In the genomic region with DNA sequence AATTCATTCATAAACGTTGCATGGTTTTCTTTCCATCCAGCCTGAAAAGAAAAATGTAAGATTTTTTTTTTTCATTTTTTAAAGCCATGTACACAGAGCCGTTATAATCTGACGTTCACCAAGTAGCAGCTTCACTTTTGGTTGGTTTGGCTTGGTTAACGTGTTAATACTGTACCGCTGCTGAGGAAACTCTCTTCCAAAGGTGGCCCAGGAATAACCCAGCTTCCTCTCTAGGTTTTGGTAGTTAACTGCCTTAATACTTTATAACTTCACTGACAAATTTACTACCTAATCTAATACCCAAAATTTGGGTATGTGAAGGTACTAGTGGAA, we compare ENCODE assay signal across 8 cellular contexts. TPM values are rescaled to one million over a fixed set of nuclear protein-coding genes. Genes with fewer than 3 reads are reported as not detected.
DNase-seq lines count a peak whose midpoint lies in the region; ATAC-seq, FAIRE-seq and TF ChIP-seq lines count a peak whose summit lies in the region.

No MANE protein-coding gene starts in this region.

- peaks cover 4% of the 10 kb centered on the region for H3K9me3 Mint-ChIP-seq in activated naive CD4-positive, alpha-beta T cell treated with anti-CD3 and anti-CD28 coated beads for 36 hours

- CTCF ChIA-PET in activated naive CD4-positive, alpha-beta T cell treated with anti-CD3 and anti-CD28 coated beads for 36 hours (lab: Charles Lee): interaction anchor here (0.7 to 2.6 kb wide), 4 partner anchors 10 to 350 kb away, joined by 3 to 14 read pairs (median 6); no protein-coding TSS in a partner anchor
- CTCF ChIA-PET in K562 (lab: Yijun Ruan, JAX; ENCODE audit: low intra/inter-chr PET ratio): no interaction called here

- BruUV-seq in K562 (replicated peaks; lab: Mats Ljungman, UMichigan): TSS peak; percentile 58

- H3K9me1 ChIP-seq in K562 (ENCODE audit: control insufficient read depth, insufficient read depth, low read length): no peaks in the 10 kb centered on the region

- peak overlapping the region; percentile 90 to 99 for H3K9ac ChIP-seq in K562 (ENCODE audit: insufficient read depth in 1 of 2, low read depth in 2 of 2, low read length in 2 of 2)

- TF ChIP-seq EP300 in K562 (IDR thresholded peaks at IDR 0.05; ENCODE audit: low read length) (no peak), tibial nerve (IDR thresholded peaks at IDR 0.05) (no peak)

- TF ChIP-seq RAD21 in K562 (CRISPR knock-in tag; conservative IDR thresholded peaks at IDR 0.05 in 1 of 2, IDR thresholded peaks at IDR 0.05 in 1 of 2): no peak

- peaks cover 38% of the 10 kb centered on the region for H3K36me3 Mint-ChIP-seq in activated naive CD4-positive, alpha-beta T cell treated with anti-CD3 and anti-CD28 coated beads for 36 hours (ENCODE audit: low read depth)

- TF ChIP-seq POLR2A in K562 (conservative IDR thresholded peaks at IDR 0.05): no peak
- TF ChIP-seq POLR2A in tibial nerve (IDR thresholded peaks at IDR 0.05): no peak

- peak overlapping the region; percentile 88 for H3K4me3 ChIP-seq in K562
- H3K4me3 ChIP-seq in lower lobe of right lung: peak overlapping the region; percentile 94
- peak overlapping the region; percentile 77 to 97 (median 92) for H3K4me3 ChIP-seq in tibial nerve

- H3K79me2 ChIP-seq in K562 (ENCODE audit: control insufficient read depth, insufficient read depth, low read length): peaks cover 38% of the 10 kb centered on the region

- POLR2A ChIA-PET in K562 (lab: Yijun Ruan, JAX): interaction anchor here (0.8 to 1.7 kb wide), 7 partner anchors 10 to 350 kb away, joined by 3 to 8 read pairs (median 3); no protein-coding TSS in a partner anchor

- peak overlapping the region; percentile 96 for H3K27ac ChIP-seq in K562 (ENCODE audit: extremely low read depth, low read depth, low read length)
- H3K27ac ChIP-seq in lower lobe of right lung: peak overlapping the region; percentile 98
- peak overlapping the region; percentile 99 to 100 (median 99) for H3K27ac ChIP-seq in tibial nerve

- no peaks in the 10 kb centered on the region for H3K27me3 ChIP-seq in K562 (ENCODE audit: control insufficient read depth in 2 of 2, insufficient read depth in 2 of 2, low read length in 2 of 2)
- H3K27me3 ChIP-seq in lower lobe of right lung (ENCODE audit: low read depth): no peaks in the 10 kb centered on the region
- H3K27me3 ChIP-seq in tibial nerve: no peaks in the 10 kb centered on the region

- WGBS in K562 (ENCODE audit: insufficient coverage, low coverage, missing lambda C conversion rate): 0% methylated on average over 5 of the region's 5 CpGs
- WGBS in tibial nerve, 2 donors: 1 to 2% methylated on average over 5 of the region's 5 CpGs

- peak overlapping the region; percentile 83 for H2AFZ ChIP-seq in K562 (ENCODE audit: low read depth, low read length)

- intact Hi-C loops in activated naive CD4-positive, alpha-beta T cell treated with anti-CD3 and anti-CD28 coated beads for 36 hours (cut with micrococcal nuclease): loop anchor here (5.0 to 10.0 kb wide), 3 partner anchors 181 to 741 kb away; partner anchors contain the start of gene NEK5
- intact Hi-C loops in K562 (cut with micrococcal nuclease): loop anchor here (2.0 kb wide), 1 partner anchor 140 kb away; no protein-coding TSS in a partner anchor
- intact Hi-C loops in lower lobe of right lung (cut with DNase I): loop anchor here (10.0 kb wide), 1 partner anchor 134 kb away; the partner anchor contains the start of gene WDFY2

- H3K36me3 ChIP-seq in K562 (ENCODE audit: control insufficient read depth, insufficient read depth, low read length): peaks cover 31% of the 10 kb centered on the region
- peaks cover 32% of the 10 kb centered on the region for H3K36me3 ChIP-seq in lower lobe of right lung
- H3K36me3 ChIP-seq in tibial nerve: peaks cover 0 to 23% (median 0%) of the 10 kb centered on the region in 3 donors

- H3K27ac Mint-ChIP-seq in activated naive CD4-positive, alpha-beta T cell treated with anti-CD3 and anti-CD28 coated beads for 36 hours: peak overlapping the region; percentile 92

- TF ChIP-seq CTCF in K562 (IDR thresholded peaks at IDR 0.05 in 2 of 3, conservative IDR thresholded peaks at IDR 0.05 in 1 of 3; ENCODE audit: insufficient read depth in 2 of 3, low read depth in 1 of 3, low read length in 3 of 3) (no peak), lower lobe of right lung (IDR thresholded peaks at IDR 0.05) (no peak), tibial nerve (IDR thresholded peaks at IDR 0.05) (no peak)

- no peaks in the 10 kb centered on the region for H4K20me1 ChIP-seq in K562 (replicated peaks; ENCODE audit: control insufficient read depth, insufficient read depth, low read length)

- peak overlapping the region; percentile 87 for H3K4me2 ChIP-seq in K562 (ENCODE audit: insufficient read depth, low read length)

- no peaks in the 10 kb centered on the region for H3K27me3 Mint-ChIP-seq in activated naive CD4-positive, alpha-beta T cell treated with anti-CD3 and anti-CD28 coated beads for 36 hours (ENCODE audit: low read depth)

- in situ Hi-C loops in K562 (cut with MboI): no loop called here

- H3K4me3 Mint-ChIP-seq in activated naive CD4-positive, alpha-beta T cell treated with anti-CD3 and anti-CD28 coated beads for 36 hours: peak overlapping the region; percentile 89

- ATAC-seq in K562: no peak
- no peak for ATAC-seq in lower lobe of right lung
- no peak for ATAC-seq in HG03039 (IDR thresholded peaks at IDR 0.05; ENCODE audit: unreplicated experiment)

- H3K4me1 Mint-ChIP-seq in activated naive CD4-positive, alpha-beta T cell treated with anti-CD3 and anti-CD28 coated beads for 36 hours (ENCODE audit: low read depth): peaks cover 39% of the 10 kb centered on the region

- no peak for FAIRE-seq in K562 (lab: Jason Lieb, UNC)

- H3K4me1 ChIP-seq in K562 (replicated peaks in 1 of 2; ENCODE audit: control insufficient read depth in 2 of 2, insufficient read depth in 2 of 2, low read length in 2 of 2) (peaks cover 4 to 9% of the 10 kb centered on the region in 2 experiments; a peak in 2 of 5 replicates), lower lobe of right lung (peaks cover 31% of the 10 kb centered on the region), tibial nerve (peaks cover 0 to 50% (median 20%) of the 10 kb centered on the region in 4 donors)

- H3K9me3 ChIP-seq in K562 (replicated peaks; ENCODE audit: control insufficient read depth, insufficient read depth, low read depth, low read length) (0 out of 2 replicates have a peak, but pooled peaks cover 1% of the 10 kb centered on the region), lower lobe of right lung (no peaks in the 10 kb centered on the region), tibial nerve (no peaks in the 10 kb centered on the region)

- DNase-seq in activated naive CD4-positive, alpha-beta T cell treated with anti-CD3 and anti-CD28 coated beads for 36 hours: no peak
- no peak for DNase-seq in activated naive CD4-positive, alpha-beta T cell treated with Interleukin-2 at 50 U/mL for 16 hours
- DNase-seq in K562 (ENCODE audit: extremely low read depth in 1 of 4, low spot score in 3 of 4) (no peak), lower lobe of right lung (no peak), tibial nerve (ENCODE audit: low spot score in 2 of 2) (no peak), dermis blood vessel endothelial cell (no peak)
- DNase-seq in stimulated activated CD4-positive, alpha-beta T cell treated with anti-CD3 and anti-CD28 coated beads, Interleukin-4, amount 100 ng/mL, for 24 hours: no peak

TF ChIP-seq in K562, 482 proteins besides CTCF, POLR2A, EP300 and RAD21:
- TF ChIP-seq HMBOX1 (IDR thresholded peaks at IDR 0.05): peak; percentile 77
- no peak for TF ChIP-seq POLR3G (IDR thresholded peaks at IDR 0.05; ENCODE audit: extremely low read depth, insufficient read length, insufficient replicate concordance)
TF ChIP-seq in K562: peak in this region for 1.

RNA-seq across cellular contexts. Expression of gene INTS6, which starts 1.7 kb away (rescaled TPM):
- 10 to 100 TPM; 40.4 to 41.0 TPM for total RNA-seq in activated naive CD4-positive, alpha-beta T cell treated with anti-CD3 and anti-CD28 coated beads for 36 hours
- total RNA-seq in K562 (2011; cell fraction: chromatin; rRNA removed; ENCODE audit: low replicate concordance): 33.4 and 73.0 TPM in 2 replicates
- total RNA-seq in K562 (2011; cell fraction: nucleolus; rRNA removed): 16.3 and 18.5 TPM in 2 replicates
- total RNA-seq in K562 (2011; cell fraction: nucleoplasm; rRNA removed): 31.1 and 64.3 TPM in 2 replicates
- 14.6 and 17.1 TPM in 2 replicates for total RNA-seq in K562 (2014; rRNA removed)
- total RNA-seq in K562 (2014; rRNA removed; fragmentation: Illumina TruSeq; extraction: Trizol): 23.8 and 24.5 TPM in 2 replicates
- total RNA-seq in K562 (2015; rRNA removed; fragmentation: Illumina TruSeq; extraction: Trizol): 27.4 and 29.8 TPM in 2 replicates
- 20.2 and 22.6 TPM in 2 replicates for total RNA-seq in K562 (2021)
- 19.3 and 19.7 TPM in 2 replicates for polyA plus RNA-seq in K562 (2011; rRNA removed)
- polyA plus RNA-seq in K562 (2011; cell fraction: cytosol; rRNA removed): 4.5 and 5.9 TPM in 2 replicates
- 21.5 and 22.7 TPM in 2 replicates for polyA plus RNA-seq in K562 (2011; cell fraction: nucleus; rRNA removed)
- 10.8 and 13.5 TPM in 2 replicates for polyA plus RNA-seq in K562 (2012)
- polyA plus RNA-seq in K562 (2014; fragmentation: Illumina TruSeq; extraction: Trizol): 16.1 TPM in 2 replicates
- polyA plus RNA-seq in K562 (2014; fragmentation: Nextera tagmentation; extraction: Ambion mirVana): 1 to 10 TPM; 3.7 to 4.3 TPM
- polyA plus RNA-seq in K562 (2014; rRNA removed): 9.5 and 13.6 TPM in 2 replicates
- polyA minus RNA-seq in K562 (2011; rRNA and poly(A)+ RNA removed): 82.3 and 93.2 TPM in 2 replicates
- polyA minus RNA-seq in K562 (2011; cell fraction: cytosol; rRNA and poly(A)+ RNA removed): 11.0 and 18.1 TPM in 2 replicates
- 38.2 and 57.1 TPM in 2 replicates for polyA minus RNA-seq in K562 (2011; cell fraction: nucleus; rRNA and poly(A)+ RNA removed)
- total RNA-seq in lower lobe of right lung: 29.5 TPM
- total RNA-seq in tibial nerve: 10 to 100 TPM; 30.8 to 60.1 (median 45.5) TPM
- total RNA-seq in dermis blood vessel endothelial cell: 51.2 and 52.1 TPM in 2 replicates
